14 cellular contexts compared by ENCODE assay signal in the genomic region with DNA sequence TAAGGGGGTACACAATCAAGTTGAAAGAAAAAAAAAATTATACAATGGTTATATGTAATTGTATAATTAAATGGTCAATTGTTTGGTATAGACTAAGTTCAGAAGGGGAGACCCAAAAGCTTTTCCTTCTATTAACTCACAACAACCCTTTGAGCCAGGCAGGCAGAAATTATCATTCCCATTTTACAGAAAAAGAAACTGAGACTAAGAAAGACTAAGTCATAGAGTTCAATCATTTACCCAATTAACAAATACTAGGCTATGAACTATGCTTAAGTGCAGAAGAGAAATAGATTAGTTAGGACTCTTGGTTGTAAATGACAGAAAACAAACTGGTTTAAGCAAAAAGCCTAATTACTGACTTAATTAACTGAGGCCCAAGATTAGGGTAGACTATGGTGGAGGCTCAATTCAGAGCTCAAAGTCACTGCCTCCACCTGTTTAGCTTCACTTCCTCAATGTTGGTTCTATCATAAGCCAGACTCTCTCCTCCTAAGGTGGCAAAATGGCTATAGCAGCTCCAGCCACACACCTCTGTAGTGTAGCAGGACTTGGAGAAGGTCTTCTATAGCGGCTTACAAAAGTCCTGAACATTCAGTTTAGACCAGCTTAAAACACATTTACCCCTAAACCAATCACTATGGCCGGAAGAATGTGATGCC. TPM values are rescaled to one million over a fixed set of nuclear protein-coding genes. Genes with fewer than 3 reads are reported as not detected.
DNase-seq lines count a peak whose midpoint lies in the region; ATAC-seq, FAIRE-seq and TF ChIP-seq lines count a peak whose summit lies in the region.
"Had no signal": no experiment of that assay in that cellular context is flagged by ENCODE, and none has a peak within 500 bp of the region (broad histone marks: within the 10 kb centered on the region; RNA-seq: fewer than 3 reads in every experiment).

No MANE protein-coding gene starts in this region.

- H3K36me3 ChIP-seq in HepG2 (replicated peaks in 1 of 2; ENCODE audit: control insufficient read depth in 1 of 2, insufficient read depth in 2 of 2, low read length in 2 of 2) (0 out of 5 replicates have a peak, but pooled peaks cover 0 to 2% of the 10 kb centered on the region in 2 experiments), right lobe of liver (peaks cover 0 to 4% (median 0%) of the 10 kb centered on the region in 4 donors), OCI-LY3 (replicated peaks; ENCODE audit: low read depth, low read length) (peaks cover 5% of the 10 kb centered on the region), neutrophil (no peaks in the 10 kb centered on the region), Peyer's patch (peaks cover 0 to 4% (median 0%) of the 10 kb centered on the region in 3 donors)

- no peak for TF ChIP-seq RAD21 in HepG2 (CRISPR knock-in tag; IDR thresholded peaks at IDR 0.05)

- H4K20me1 ChIP-seq in HepG2 (ENCODE audit: insufficient read depth, low read length), result no peaks in the 10 kb centered on the region
- H4K20me1 ChIP-seq in OCI-LY3 (ENCODE audit: insufficient read depth, low read length), result peaks cover 11% of the 10 kb centered on the region; the same call in 1 of the 2 replicates

- H3K9me3 ChIP-seq in HepG2 (ENCODE audit: low read length) (no peaks in the 10 kb centered on the region), right lobe of liver (no peaks in the 10 kb centered on the region), OCI-LY3 (ENCODE audit: insufficient read depth, low read length) (no peaks in the 10 kb centered on the region), neutrophil (no peaks in the 10 kb centered on the region), Peyer's patch (no peaks in the 10 kb centered on the region)
- H3K9me3 ChIP-seq: BLaER1 treated with 17β-estradiol and CSF1 and Interleukin-3, amounts not matched to agents 10 nM and 100 nM had no signal

- TF ChIP-seq EP300 in HepG2 (IDR thresholded peaks at IDR 0.05; ENCODE audit: low read depth in 2 of 2, low read length in 2 of 2), result no peak
- TF ChIP-seq EP300 in HepG2 (CRISPR knock-in tag; IDR thresholded peaks at IDR 0.05; ENCODE audit: borderline replicate concordance), result no peak

- H3K27ac ChIP-seq in HepG2 (ENCODE audit: extremely low read length, insufficient read depth, low read length) (no peak overlapping the region), right lobe of liver (no peak overlapping the region), OCI-LY3 (ENCODE audit: low read length) (no peak overlapping the region), neutrophil (peak overlapping the region; percentile 10), Peyer's patch (no peak overlapping the region)
- H3K27ac ChIP-seq: BLaER1 treated with 17β-estradiol and CSF1 and Interleukin-3, amounts not matched to agents 10 nM and 100 nM had no signal

- H3K4me3 ChIP-seq in HepG2 (replicated peaks in 1 of 3; ENCODE audit: insufficient read depth in 1 of 3, low read depth in 2 of 3, low read length in 3 of 3) (no peak overlapping the region), right lobe of liver (no peak overlapping the region), OCI-LY3 (ENCODE audit: low read length) (no peak overlapping the region), neutrophil (ENCODE audit: low read depth in 1 of 2, low read length in 1 of 2) (no peak overlapping the region), Peyer's patch (no peak overlapping the region)
- H3K4me3 ChIP-seq: BLaER1 treated with 17β-estradiol and CSF1 and Interleukin-3, amounts not matched to agents 10 nM and 100 nM had no signal

- in situ Hi-C loops in HepG2 (cut with HindIII; ENCODE audit: extremely low pct_ligation_motif_present, low pct_unique_long_range_greater_than_20kb), result no loop called here

- TF ChIP-seq CTCF in HepG2 (CRISPR knock-in tag; IDR thresholded peaks at IDR 0.05), result no peak
- no peak for TF ChIP-seq CTCF in right lobe of liver (IDR thresholded peaks at IDR 0.05)
- no peak for TF ChIP-seq CTCF in OCI-LY3 (IDR thresholded peaks at IDR 0.05; ENCODE audit: low read depth, low read length)
- TF ChIP-seq CTCF in neutrophil (IDR thresholded peaks at IDR 0.05), result no peak
- no peak for TF ChIP-seq CTCF in Peyer's patch (IDR thresholded peaks at IDR 0.05)

- H2AFZ ChIP-seq in HepG2 (ENCODE audit: low read length), result no peak overlapping the region
- H2AFZ ChIP-seq in OCI-LY3 (ENCODE audit: low read depth, low read length), result no peak overlapping the region

- WGBS in HepG2 (ENCODE audit: low lambda C conversion rate), result 93% methylated on average over 2 of the region's 2 CpGs
- 93% methylated on average over 2 of the region's 2 CpGs for WGBS in right lobe of liver (ENCODE audit: insufficient coverage, low coverage, low lambda C conversion rate, missing lambda C conversion rate)

- no peaks in the 10 kb centered on the region for H3K4me1 ChIP-seq in HepG2 (ENCODE audit: insufficient read depth, low read length)
- H3K4me1 ChIP-seq in right lobe of liver, result no peaks in the 10 kb centered on the region
- H3K4me1 ChIP-seq in OCI-LY3 (ENCODE audit: low read length), result peaks cover 9% of the 10 kb centered on the region
- H3K4me1 ChIP-seq in neutrophil (ENCODE audit: control insufficient read depth in 1 of 2, insufficient read depth in 1 of 2, low read depth in 1 of 2, low read length in 1 of 2), result peaks cover 13 to 16% of the 10 kb centered on the region in 2 experiments
- H3K4me1 ChIP-seq in Peyer's patch, result no peaks in the 10 kb centered on the region

- H3K79me2 ChIP-seq in HepG2 (ENCODE audit: insufficient read depth, low read length), result peaks cover 3% of the 10 kb centered on the region
- no peaks in the 10 kb centered on the region for H3K79me2 ChIP-seq in OCI-LY3 (ENCODE audit: low read length)

- no peak for DNase-seq in HepG2 (ENCODE audit: low spot score)
- no peak for DNase-seq in right lobe of liver
- no peak for DNase-seq in Peyer's patch
- no peak for DNase-seq in KG1 (lab: John Stamatoyannopoulos, UW)
- DNase-seq: Calu3; CD8-positive, alpha-beta T cell; DMS79 treated with DMSO at 0.1 percent for 48 hours; GF-D8; H9 had no signal

- ATAC-seq in HepG2 (no peak), right lobe of liver (no peak)
- ATAC-seq: CD8-positive, alpha-beta T cell had no signal

- TF ChIP-seq POLR2A in HepG2 (IDR thresholded peaks at IDR 0.05; ENCODE audit: insufficient read depth in 1 of 2, low read depth in 2 of 2, low read length in 2 of 2) (no peak), right lobe of liver (IDR thresholded peaks at IDR 0.05) (no peak), Peyer's patch (IDR thresholded peaks at IDR 0.05) (no peak)

- no peaks in the 10 kb centered on the region for H3K27me3 ChIP-seq in HepG2 (ENCODE audit: control insufficient read depth in 1 of 2, insufficient read depth in 2 of 2, low read length in 2 of 2)
- H3K27me3 ChIP-seq in right lobe of liver, result no peaks in the 10 kb centered on the region
- no peaks in the 10 kb centered on the region for H3K27me3 ChIP-seq in OCI-LY3 (ENCODE audit: low read depth, low read length)
- no peaks in the 10 kb centered on the region for H3K27me3 ChIP-seq in neutrophil
- H3K27me3 ChIP-seq in Peyer's patch, result no peaks in the 10 kb centered on the region
- H3K27me3 ChIP-seq: BLaER1 treated with 17β-estradiol and CSF1 and Interleukin-3, amounts not matched to agents 10 nM and 100 nM had no signal

- no peak overlapping the region for H3K9ac ChIP-seq in HepG2 (ENCODE audit: insufficient read depth, low read depth, low read length)
- no peak overlapping the region for H3K9ac ChIP-seq in OCI-LY3 (ENCODE audit: low read length)
- H3K9ac ChIP-seq: BLaER1 treated with 17β-estradiol and CSF1 and Interleukin-3, amounts not matched to agents 10 nM and 100 nM had no signal

- BruUV-seq in HepG2 (replicated peaks; lab: Mats Ljungman, UMichigan), result no TSS peak

- POLR2A ChIA-PET in HepG2 (lab: Yijun Ruan, JAX), result no interaction called here

- intact Hi-C loops in HepG2 (cut with micrococcal nuclease; ENCODE audit: unreplicated experiment) (no loop called here), right lobe of liver (cut with DNase I) (no loop called here)

- FAIRE-seq in HepG2 (lab: Jason Lieb, UNC), result no peak
- FAIRE-seq: H1, HTR-8/SVneo had no signal

- no peak overlapping the region for H3K4me2 ChIP-seq in HepG2 (ENCODE audit: low read depth, low read length)
- 0 out of 2 replicates have a peak overlapping the region, but pooled peaks have one; percentile 8 for H3K4me2 ChIP-seq in OCI-LY3 (ENCODE audit: low read length)

- CTCF ChIA-PET in HepG2 (lab: Yijun Ruan, JAX; ENCODE audit: low intra/inter-chr PET ratio, low total read pairs), result no interaction called here

TF ChIP-seq in HepG2, 621 proteins besides CTCF, POLR2A, EP300 and RAD21:
- TF ChIP-seq SETDB1 (CRISPR knock-in tag; IDR thresholded peaks at IDR 0.05; ENCODE audit: borderline replicate concordance) (no peak), ZNF629 (CRISPR knock-in tag; conservative IDR thresholded peaks at IDR 0.05) (peak; percentile 63)

RNA-seq across cellular contexts. Expression of gene FAM168A, which starts 34.2 kb away (rescaled TPM):
- 13.9 and 15.0 TPM in 2 replicates for total RNA-seq in HepG2 (2016; rRNA removed; fragmentation: Illumina TruSeq; extraction: Trizol)
- total RNA-seq in HepG2 (2016; cell fraction: cytosol; rRNA removed; fragmentation: Illumina TruSeq; extraction: Trizol; ENCODE audit: low read depth), result 0.91 and 0.97 TPM in 2 replicates
- 14.3 and 14.4 TPM in 2 replicates for total RNA-seq in HepG2 (2016; cell fraction: insoluble cytoplasmic fraction; rRNA removed; fragmentation: Illumina TruSeq; extraction: Trizol)
- 6.4 and 7.1 TPM in 2 replicates for total RNA-seq in HepG2 (2016; cell fraction: membrane; rRNA removed; fragmentation: Illumina TruSeq; extraction: Trizol)
- total RNA-seq in HepG2 (2016; cell fraction: nucleus; rRNA removed; fragmentation: Illumina TruSeq; extraction: Trizol), result 13.5 and 14.9 TPM in 2 replicates
- polyA plus RNA-seq in HepG2 (2011; rRNA removed), result 15.8 and 17.5 TPM in 2 replicates
- 7.8 and 8.6 TPM in 2 replicates for polyA plus RNA-seq in HepG2 (2011; cell fraction: cytosol; rRNA removed)
- 24.2 and 33.5 TPM in 2 replicates for polyA plus RNA-seq in HepG2 (2011; cell fraction: nucleus; rRNA removed)
- 14.4 and 14.7 TPM in 2 replicates for polyA plus RNA-seq in HepG2 (2012)
- polyA plus RNA-seq in HepG2 (2016; cell fraction: cytosol; fragmentation: Illumina TruSeq; extraction: Trizol; ENCODE audit: low read depth), result 0.77 and 0.78 TPM in 2 replicates
- polyA plus RNA-seq in HepG2 (2016; cell fraction: insoluble cytoplasmic fraction; fragmentation: Illumina TruSeq; extraction: Trizol; ENCODE audit: low read depth), result 11.3 and 13.2 TPM in 2 replicates
- polyA plus RNA-seq in HepG2 (2016; cell fraction: membrane; fragmentation: Illumina TruSeq; extraction: Trizol; ENCODE audit: low read depth), result 3.0 and 3.2 TPM in 2 replicates
- 16.9 and 17.7 TPM in 2 replicates for polyA plus RNA-seq in HepG2 (2016; cell fraction: nucleus; fragmentation: Illumina TruSeq; extraction: Trizol; ENCODE audit: insufficient read depth, low read depth)
- 28.4 and 45.6 TPM in 2 replicates for polyA minus RNA-seq in HepG2 (2011; rRNA and poly(A)+ RNA removed; ENCODE audit: low replicate concordance)
- polyA minus RNA-seq in HepG2 (2011; cell fraction: cytosol; rRNA and poly(A)+ RNA removed), result 12.5 and 15.3 TPM in 2 replicates
- 15.4 and 17.0 TPM in 2 replicates for polyA minus RNA-seq in HepG2 (2011; cell fraction: nucleus; rRNA and poly(A)+ RNA removed)
- total RNA-seq in right lobe of liver, result 10 to 100 TPM; 13.0 to 21.5 (median 15.9) TPM
- total RNA-seq in Peyer's patch, result 10 to 100 TPM; 22.2 to 35.7 (median 30.4) TPM
